In genomic region chr7:36430881-36431280, GRCh38 we compare ENCODE assay signal across 24 cellular contexts.
"Had no signal": no experiment of that assay in that cellular context is flagged by ENCODE, and none has a peak within 500 bp of the region (broad histone marks: within the 10 kb centered on the region; RNA-seq: fewer than 3 reads in every experiment).

No MANE protein-coding gene starts in this region.

- FAIRE-seq: colon, endometrium, keratinocyte had no signal

- H3K36me3 ChIP-seq: brain microvascular endothelial cell, uterus had no signal

- H3K4me1 Mint-ChIP-seq: memory B cell; nephron progenitor cell; stimulated activated memory B cell treated with anti-CD40 and anti-IgM and Interleukin-4, amounts not matched to agents 10 μg/mL and 1 μg/mL and 100 μg/mL, for 72 hours had no signal

- H3K4me3 Mint-ChIP-seq: activated CD8-positive, alpha-beta T cell treated with anti-CD3 and anti-CD28 coated beads, Interleukin-2, amount 10 ng/mL, durations not matched to agents 7 days and 5 days; activated T-helper 1 cell treated with anti-CD3 and anti-CD28 coated beads, Interleukin-12 subunit alpha, Interleukin-12 subunit beta, Interleukin-2, Interleukin-4 antibody, amounts not matched to agents 30 ng/mL and 10 ng/mL and 1 ng/mL, durations not matched to agents 14 hours and 24 hours and 36 hours; memory B cell; nephron progenitor cell; stimulated activated memory B cell treated with anti-CD40 and anti-IgM and Interleukin-4, amounts not matched to agents 10 μg/mL and 1 μg/mL and 100 μg/mL, for 72 hours had no signal

- ATAC-seq: activated CD8-positive, alpha-beta T cell treated with anti-CD3 and anti-CD28 coated beads, Interleukin-2, amount 10 ng/mL, durations not matched to agents 7 days and 5 days; activated naive CD4-positive, alpha-beta T cell treated with anti-CD3 and anti-CD28 coated beads, Interleukin-2, amount 50 U/mL, for 72 hours; left colon; mucosa of descending colon; sciatic nerve; stimulated activated memory B cell treated with anti-CD40 and anti-IgM and Interleukin-4, amounts not matched to agents 10 μg/mL and 1 μg/mL and 100 μg/mL, for 72 hours had no signal

- H3K4me1 ChIP-seq: testis, uterus had no signal

- H3K27me3 Mint-ChIP-seq: memory B cell; stimulated activated memory B cell treated with anti-CD40 and anti-IgM and Interleukin-4, amounts not matched to agents 10 μg/mL and 1 μg/mL and 100 μg/mL, for 72 hours had no signal

- H3K4me3 ChIP-seq: mucosa of descending colon, testis, uterus had no signal

- H3K27ac ChIP-seq: brain microvascular endothelial cell, testis, uterus had no signal

- H3K27me3 ChIP-seq: brain microvascular endothelial cell, testis, uterus had no signal

- H3K27ac Mint-ChIP-seq: activated CD8-positive, alpha-beta T cell treated with anti-CD3 and anti-CD28 coated beads, Interleukin-2, amount 10 ng/mL, durations not matched to agents 7 days and 5 days; activated naive CD4-positive, alpha-beta T cell treated with anti-CD3 and anti-CD28 coated beads, Interleukin-2, amount 50 U/mL, for 72 hours; activated T-helper 1 cell treated with anti-CD3 and anti-CD28 coated beads, Interleukin-12 subunit alpha, Interleukin-12 subunit beta, Interleukin-2, Interleukin-4 antibody, amounts not matched to agents 30 ng/mL and 10 ng/mL and 1 ng/mL, durations not matched to agents 14 hours and 24 hours and 36 hours; memory B cell; nephron progenitor cell; stimulated activated memory B cell treated with anti-CD40 and anti-IgM and Interleukin-4, amounts not matched to agents 10 μg/mL and 1 μg/mL and 100 μg/mL, for 72 hours had no signal

- DNase-seq: activated CD4-positive, alpha-beta T cell treated with anti-CD3 and anti-CD28 coated beads for 1 hour; activated CD4-positive, alpha-beta T cell treated with anti-CD3 and anti-CD28 coated beads, Interleukin-2, amount 50 U/mL, for 1 hour; activated CD8-positive, alpha-beta T cell treated with anti-CD3 and anti-CD28 coated beads, Interleukin-2, amount 10 ng/mL, durations not matched to agents 7 days and 5 days; activated gamma-delta T cell; aorta; brain microvascular endothelial cell; central memory CD4-positive, alpha-beta T cell; left colon; mucosa of descending colon; nephron progenitor cell; small intestine; stimulated activated CD4-positive, alpha-beta T cell treated with anti-CD3 and anti-CD28 coated beads, Interleukin-15, amount 100 ng/mL, for 24 hours; T-helper 9 cell; testis; trophoblast cell; uterus had no signal

- H3K9me3 ChIP-seq: testis, uterus had no signal
